14 cellular contexts compared by ENCODE assay signal in genomic region chr5:169652057-169652456, GRCh38. TPM values are rescaled to one million over a fixed set of nuclear protein-coding genes. Genes with fewer than 3 reads are reported as not detected.
DNase-seq lines count a peak whose midpoint lies in the region; ATAC-seq and TF ChIP-seq lines count a peak whose summit lies in the region.
"Had no signal": no experiment of that assay in that cellular context is flagged by ENCODE, and none has a peak within 500 bp of the region (broad histone marks: within the 10 kb centered on the region; RNA-seq: fewer than 3 reads in every experiment).

No MANE protein-coding gene starts in this region.

- peak overlapping the region; percentile 69 for H3K4me2 ChIP-seq in smooth muscle cell

- ATAC-seq in effector memory CD8-positive, alpha-beta T cell (replicated peaks), result no peak
- no peak for ATAC-seq in GM19023 (IDR thresholded peaks at IDR 0.05; ENCODE audit: unreplicated experiment)
- no peak for ATAC-seq in HG02759 (IDR thresholded peaks at IDR 0.05; ENCODE audit: unreplicated experiment)

- H3K4me3 Mint-ChIP-seq in activated CD4-positive, alpha-beta T cell treated with anti-CD3 and anti-CD28 coated beads, Interleukin-2, amount 10 ng/mL, durations not matched to agents 7 days and 5 days, result no peak overlapping the region
- peak overlapping the region; percentile 36 to 74 for H3K4me3 Mint-ChIP-seq in effector memory CD8-positive, alpha-beta T cell

- POLR2A ChIA-PET in activated CD4-positive, alpha-beta T cell treated with anti-CD3 and anti-CD28 coated beads, Interleukin-2, amount 10 ng/mL, durations not matched to agents 7 days and 5 days (lab: Charles Lee), result no interaction called here

- H3K9ac ChIP-seq in smooth muscle cell (ENCODE audit: low read depth), result no peak overlapping the region

- H2AFZ ChIP-seq in smooth muscle cell (ENCODE audit: low read depth), result no peak overlapping the region

- no peak for TF ChIP-seq CTCF in smooth muscle cell (IDR thresholded peaks at IDR 0.05; ENCODE audit: borderline replicate concordance, insufficient read depth, poor library complexity, severe bottlenecking)

- no peak for DNase-seq in activated CD4-positive, alpha-beta T cell treated with anti-CD3 and anti-CD28 coated beads, Interleukin-2, amount 10 ng/mL, durations not matched to agents 7 days and 5 days
- DNase-seq in activated CD4-positive, alpha-beta T cell treated with anti-CD3 and anti-CD28 coated beads for 1 hour, result no peak
- DNase-seq in NCI-H1092 (lab: John Stamatoyannopoulos, UW) (peak; percentile 20), smooth muscle cell (lab: John Stamatoyannopoulos, UW; ENCODE audit: unreplicated experiment) (no peak), activated gamma-delta T cell treated with Interleukin-2 at 50 U/mL for 16 hours (no peak)
- DNase-seq in effector memory CD8-positive, alpha-beta T cell, result no peak
- DNase-seq: activated T-cell treated with anti-CD3 and anti-CD28 coated beads, Interleukin-2, amount 50 U/mL, for 48 hours; dorsolateral prefrontal cortex; midbrain; NCI-H446 treated with DMSO at 0.1 percent for 48 hours; small intestine; WERI-Rb-1 had no signal

- H3K9me3 ChIP-seq in smooth muscle cell (replicated peaks; ENCODE audit: low read depth), result no peaks in the 10 kb centered on the region

- peaks cover 99% of the 10 kb centered on the region for H3K4me1 Mint-ChIP-seq in activated CD4-positive, alpha-beta T cell treated with anti-CD3 and anti-CD28 coated beads, Interleukin-2, amount 10 ng/mL, durations not matched to agents 7 days and 5 days
- H3K4me1 Mint-ChIP-seq in effector memory CD8-positive, alpha-beta T cell (ENCODE audit: low read depth in 2 of 2), result peaks cover 95 to 98% of the 10 kb centered on the region in 2 donors

- no peak overlapping the region for H3K4me3 ChIP-seq in smooth muscle cell
- H3K4me3 ChIP-seq: dorsolateral prefrontal cortex had no signal

- H4K20me1 ChIP-seq in smooth muscle cell (ENCODE audit: low read depth), result no peaks in the 10 kb centered on the region

- H3K36me3 ChIP-seq in smooth muscle cell (ENCODE audit: low read depth), result no peaks in the 10 kb centered on the region
- H3K36me3 ChIP-seq: WERI-Rb-1 had no signal

- H3K36me3 Mint-ChIP-seq in activated CD4-positive, alpha-beta T cell treated with anti-CD3 and anti-CD28 coated beads, Interleukin-2, amount 10 ng/mL, durations not matched to agents 7 days and 5 days (ENCODE audit: low read depth), result peaks cover 79% of the 10 kb centered on the region
- H3K36me3 Mint-ChIP-seq in effector memory CD8-positive, alpha-beta T cell (ENCODE audit: insufficient read depth), result peaks cover 20% of the 10 kb centered on the region

- peaks cover 13% of the 10 kb centered on the region for H3F3A ChIP-seq in smooth muscle cell (ENCODE audit: low read depth)

- no peaks in the 10 kb centered on the region for H3K27me3 ChIP-seq in smooth muscle cell (ENCODE audit: low read depth)

- H3K27me3 Mint-ChIP-seq in activated CD4-positive, alpha-beta T cell treated with anti-CD3 and anti-CD28 coated beads, Interleukin-2, amount 10 ng/mL, durations not matched to agents 7 days and 5 days, result no peaks in the 10 kb centered on the region
- no peaks in the 10 kb centered on the region for H3K27me3 Mint-ChIP-seq in effector memory CD8-positive, alpha-beta T cell

- H3K4me1 ChIP-seq in smooth muscle cell (ENCODE audit: low read depth), result peaks cover 6% of the 10 kb centered on the region

- H3K9me3 Mint-ChIP-seq in activated CD4-positive, alpha-beta T cell treated with anti-CD3 and anti-CD28 coated beads, Interleukin-2, amount 10 ng/mL, durations not matched to agents 7 days and 5 days, result no peaks in the 10 kb centered on the region
- no peaks in the 10 kb centered on the region for H3K9me3 Mint-ChIP-seq in effector memory CD8-positive, alpha-beta T cell

- no peaks in the 10 kb centered on the region for H3K79me2 ChIP-seq in smooth muscle cell (ENCODE audit: low read depth)

- peak overlapping the region; percentile 63 for H3K27ac Mint-ChIP-seq in activated CD4-positive, alpha-beta T cell treated with anti-CD3 and anti-CD28 coated beads, Interleukin-2, amount 10 ng/mL, durations not matched to agents 7 days and 5 days
- H3K27ac Mint-ChIP-seq in effector memory CD8-positive, alpha-beta T cell, result peak overlapping the region; percentile 94 to 98

- 27% methylated on average over 1 of the region's 1 CpG for WGBS in smooth muscle cell (ENCODE audit: low lambda C conversion rate)

- CTCF ChIA-PET in activated CD4-positive, alpha-beta T cell treated with anti-CD3 and anti-CD28 coated beads, Interleukin-2, amount 10 ng/mL, durations not matched to agents 7 days and 5 days (lab: Charles Lee), result interaction anchor here (0.6 to 1.6 kb wide), 4 partner anchors 12 to 574 kb away, joined by 3 to 4 read pairs (median 3); no protein-coding TSS in a partner anchor

- peak overlapping the region; percentile 97 for H3K27ac ChIP-seq in smooth muscle cell (ENCODE audit: low read depth)
- H3K27ac ChIP-seq: dorsolateral prefrontal cortex, WERI-Rb-1 had no signal

RNA-seq across cellular contexts. Expression of gene DOCK2, which starts 15.0 kb away (rescaled TPM):
- 100 to 1,000 TPM; 270 to 300 TPM for total RNA-seq in activated CD4-positive, alpha-beta T cell treated with anti-CD3 and anti-CD28 coated beads, Interleukin-2, amount 10 ng/mL, durations not matched to agents 7 days and 5 days
- 0.31 and 3.0 TPM in 2 replicates for total RNA-seq in smooth muscle cell
- 0.40 and 0.73 TPM in 2 replicates for polyA plus RNA-seq in smooth muscle cell

Comparison
In these comparisons a context has a peak if more than half of its experiments do, and no peak if none do; other contexts are left out.
1. RNA of gene DOCK2, which starts 15.0 kb away (total RNA-seq): 270 to 300 TPM in activated CD4-positive, alpha-beta T cell treated with anti-CD3 and anti-CD28 coated beads, Interleukin-2, amount 10 ng/mL, durations not matched to agents 7 days and 5 days; 0.31 to 3.0 TPM in smooth muscle cell; every median in the first group is over 10 times any median in the second.